2 cellular contexts compared by ENCODE assay signal in the genomic region with DNA sequence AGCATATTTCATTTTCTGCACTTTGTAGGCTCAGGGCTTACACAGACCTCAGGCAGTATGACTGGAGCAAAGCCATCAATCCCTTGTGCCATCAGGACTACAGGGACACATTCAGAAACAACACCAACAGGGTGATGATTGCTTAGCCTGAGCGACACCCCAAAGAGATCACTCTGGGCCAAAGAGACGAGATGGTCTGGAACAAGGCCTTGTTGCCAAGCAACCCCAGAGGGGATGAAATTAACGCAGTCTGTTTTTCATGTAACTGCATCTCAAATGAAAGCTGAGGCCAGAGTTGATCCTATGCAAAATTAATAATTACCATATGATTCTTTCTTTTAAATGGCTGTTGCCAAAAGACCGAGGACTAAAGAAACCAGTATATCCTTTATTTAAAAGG.
TF ChIP-seq lines count a peak whose summit lies in the region.

No MANE protein-coding gene starts in this region.

TF ChIP-seq in GM23338, 12 proteins besides CTCF, POLR2A, EP300 and RAD21 (continued from another document):
- TF ChIP-seq, protein P1, sequence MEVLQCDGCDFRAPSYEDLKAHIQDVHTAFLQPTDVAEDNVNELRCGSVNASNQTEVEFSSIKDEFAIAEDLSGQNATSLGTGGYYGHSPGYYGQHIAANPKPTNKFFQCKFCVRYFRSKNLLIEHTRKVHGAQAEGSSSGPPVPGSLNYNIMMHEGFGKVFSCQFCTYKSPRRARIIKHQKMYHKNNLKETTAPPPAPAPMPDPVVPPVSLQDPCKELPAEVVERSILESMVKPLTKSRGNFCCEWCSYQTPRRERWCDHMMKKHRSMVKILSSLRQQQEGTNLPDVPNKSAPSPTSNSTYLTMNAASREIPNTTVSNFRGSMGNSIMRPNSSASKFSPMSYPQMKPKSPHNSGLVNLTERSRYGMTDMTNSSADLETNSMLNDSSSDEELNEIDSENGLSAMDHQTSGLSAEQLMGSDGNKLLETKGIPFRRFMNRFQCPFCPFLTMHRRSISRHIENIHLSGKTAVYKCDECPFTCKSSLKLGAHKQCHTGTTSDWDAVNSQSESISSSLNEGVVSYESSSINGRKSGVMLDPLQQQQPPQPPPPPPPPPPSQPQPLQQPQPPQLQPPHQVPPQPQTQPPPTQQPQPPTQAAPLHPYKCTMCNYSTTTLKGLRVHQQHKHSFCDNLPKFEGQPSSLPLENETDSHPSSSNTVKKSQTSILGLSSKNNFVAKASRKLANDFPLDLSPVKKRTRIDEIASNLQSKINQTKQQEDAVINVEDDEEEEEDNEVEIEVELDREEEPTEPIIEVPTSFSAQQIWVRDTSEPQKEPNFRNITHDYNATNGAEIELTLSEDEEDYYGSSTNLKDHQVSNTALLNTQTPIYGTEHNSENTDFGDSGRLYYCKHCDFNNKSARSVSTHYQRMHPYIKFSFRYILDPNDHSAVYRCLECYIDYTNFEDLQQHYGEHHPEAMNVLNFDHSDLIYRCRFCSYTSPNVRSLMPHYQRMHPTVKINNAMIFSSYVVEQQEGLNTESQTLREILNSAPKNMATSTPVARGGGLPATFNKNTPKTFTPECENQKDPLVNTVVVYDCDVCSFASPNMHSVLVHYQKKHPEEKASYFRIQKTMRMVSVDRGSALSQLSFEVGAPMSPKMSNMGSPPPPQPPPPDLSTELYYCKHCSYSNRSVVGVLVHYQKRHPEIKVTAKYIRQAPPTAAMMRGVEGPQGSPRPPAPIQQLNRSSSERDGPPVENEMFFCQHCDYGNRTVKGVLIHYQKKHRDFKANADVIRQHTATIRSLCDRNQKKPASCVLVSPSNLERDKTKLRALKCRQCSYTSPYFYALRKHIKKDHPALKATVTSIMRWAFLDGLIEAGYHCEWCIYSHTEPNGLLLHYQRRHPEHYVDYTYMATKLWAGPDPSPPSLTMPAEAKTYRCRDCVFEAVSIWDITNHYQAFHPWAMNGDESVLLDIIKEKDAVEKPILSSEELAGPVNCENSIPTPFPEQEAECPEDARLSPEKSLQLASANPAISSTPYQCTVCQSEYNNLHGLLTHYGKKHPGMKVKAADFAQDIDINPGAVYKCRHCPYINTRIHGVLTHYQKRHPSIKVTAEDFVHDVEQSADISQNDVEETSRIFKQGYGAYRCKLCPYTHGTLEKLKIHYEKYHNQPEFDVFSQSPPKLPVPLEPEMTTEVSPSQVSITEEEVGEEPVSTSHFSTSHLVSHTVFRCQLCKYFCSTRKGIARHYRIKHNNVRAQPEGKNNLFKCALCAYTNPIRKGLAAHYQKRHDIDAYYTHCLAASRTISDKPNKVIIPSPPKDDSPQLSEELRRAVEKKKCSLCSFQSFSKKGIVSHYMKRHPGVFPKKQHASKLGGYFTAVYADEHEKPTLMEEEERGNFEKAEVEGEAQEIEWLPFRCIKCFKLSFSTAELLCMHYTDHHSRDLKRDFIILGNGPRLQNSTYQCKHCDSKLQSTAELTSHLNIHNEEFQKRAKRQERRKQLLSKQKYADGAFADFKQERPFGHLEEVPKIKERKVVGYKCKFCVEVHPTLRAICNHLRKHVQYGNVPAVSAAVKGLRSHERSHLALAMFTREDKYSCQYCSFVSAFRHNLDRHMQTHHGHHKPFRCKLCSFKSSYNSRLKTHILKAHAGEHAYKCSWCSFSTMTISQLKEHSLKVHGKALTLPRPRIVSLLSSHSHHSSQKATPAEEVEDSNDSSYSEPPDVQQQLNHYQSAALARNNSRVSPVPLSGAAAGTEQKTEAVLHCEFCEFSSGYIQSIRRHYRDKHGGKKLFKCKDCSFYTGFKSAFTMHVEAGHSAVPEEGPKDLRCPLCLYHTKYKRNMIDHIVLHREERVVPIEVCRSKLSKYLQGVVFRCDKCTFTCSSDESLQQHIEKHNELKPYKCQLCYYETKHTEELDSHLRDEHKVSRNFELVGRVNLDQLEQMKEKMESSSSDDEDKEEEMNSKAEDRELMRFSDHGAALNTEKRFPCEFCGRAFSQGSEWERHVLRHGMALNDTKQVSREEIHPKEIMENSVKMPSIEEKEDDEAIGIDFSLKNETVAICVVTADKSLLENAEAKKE (CRISPR knock-in tag; IDR thresholded peaks at IDR 0.05) = no peak
- TF ChIP-seq ZNF114 (CRISPR knock-in tag; IDR thresholded peaks at IDR 0.05) (no peak), NANOG (IDR thresholded peaks at IDR 0.05; ENCODE audit: borderline replicate concordance) (no peak), EZH2phosphoT487 (IDR thresholded peaks at IDR 0.05; ENCODE audit: unreplicated experiment) (no peak), CREB1 (CRISPR knock-in tag; IDR thresholded peaks at IDR 0.05; ENCODE audit: low read depth) (no peak), JUNB (IDR thresholded peaks at IDR 0.05; ENCODE audit: unreplicated experiment) (no peak)
- TF ChIP-seq, protein P2, sequence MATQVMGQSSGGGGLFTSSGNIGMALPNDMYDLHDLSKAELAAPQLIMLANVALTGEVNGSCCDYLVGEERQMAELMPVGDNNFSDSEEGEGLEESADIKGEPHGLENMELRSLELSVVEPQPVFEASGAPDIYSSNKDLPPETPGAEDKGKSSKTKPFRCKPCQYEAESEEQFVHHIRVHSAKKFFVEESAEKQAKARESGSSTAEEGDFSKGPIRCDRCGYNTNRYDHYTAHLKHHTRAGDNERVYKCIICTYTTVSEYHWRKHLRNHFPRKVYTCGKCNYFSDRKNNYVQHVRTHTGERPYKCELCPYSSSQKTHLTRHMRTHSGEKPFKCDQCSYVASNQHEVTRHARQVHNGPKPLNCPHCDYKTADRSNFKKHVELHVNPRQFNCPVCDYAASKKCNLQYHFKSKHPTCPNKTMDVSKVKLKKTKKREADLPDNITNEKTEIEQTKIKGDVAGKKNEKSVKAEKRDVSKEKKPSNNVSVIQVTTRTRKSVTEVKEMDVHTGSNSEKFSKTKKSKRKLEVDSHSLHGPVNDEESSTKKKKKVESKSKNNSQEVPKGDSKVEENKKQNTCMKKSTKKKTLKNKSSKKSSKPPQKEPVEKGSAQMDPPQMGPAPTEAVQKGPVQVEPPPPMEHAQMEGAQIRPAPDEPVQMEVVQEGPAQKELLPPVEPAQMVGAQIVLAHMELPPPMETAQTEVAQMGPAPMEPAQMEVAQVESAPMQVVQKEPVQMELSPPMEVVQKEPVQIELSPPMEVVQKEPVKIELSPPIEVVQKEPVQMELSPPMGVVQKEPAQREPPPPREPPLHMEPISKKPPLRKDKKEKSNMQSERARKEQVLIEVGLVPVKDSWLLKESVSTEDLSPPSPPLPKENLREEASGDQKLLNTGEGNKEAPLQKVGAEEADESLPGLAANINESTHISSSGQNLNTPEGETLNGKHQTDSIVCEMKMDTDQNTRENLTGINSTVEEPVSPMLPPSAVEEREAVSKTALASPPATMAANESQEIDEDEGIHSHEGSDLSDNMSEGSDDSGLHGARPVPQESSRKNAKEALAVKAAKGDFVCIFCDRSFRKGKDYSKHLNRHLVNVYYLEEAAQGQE (IDR thresholded peaks at IDR 0.05; ENCODE audit: unreplicated experiment) = no peak
- TF ChIP-seq, protein P3, sequence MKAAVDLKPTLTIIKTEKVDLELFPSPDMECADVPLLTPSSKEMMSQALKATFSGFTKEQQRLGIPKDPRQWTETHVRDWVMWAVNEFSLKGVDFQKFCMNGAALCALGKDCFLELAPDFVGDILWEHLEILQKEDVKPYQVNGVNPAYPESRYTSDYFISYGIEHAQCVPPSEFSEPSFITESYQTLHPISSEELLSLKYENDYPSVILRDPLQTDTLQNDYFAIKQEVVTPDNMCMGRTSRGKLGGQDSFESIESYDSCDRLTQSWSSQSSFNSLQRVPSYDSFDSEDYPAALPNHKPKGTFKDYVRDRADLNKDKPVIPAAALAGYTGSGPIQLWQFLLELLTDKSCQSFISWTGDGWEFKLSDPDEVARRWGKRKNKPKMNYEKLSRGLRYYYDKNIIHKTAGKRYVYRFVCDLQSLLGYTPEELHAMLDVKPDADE (IDR thresholded peaks at IDR 0.05) = no peak

TF ChIP-seq in WTC11, 78 proteins besides CTCF, POLR2A, EP300 and RAD21 (continued from another document):
- TF ChIP-seq, protein P4, sequence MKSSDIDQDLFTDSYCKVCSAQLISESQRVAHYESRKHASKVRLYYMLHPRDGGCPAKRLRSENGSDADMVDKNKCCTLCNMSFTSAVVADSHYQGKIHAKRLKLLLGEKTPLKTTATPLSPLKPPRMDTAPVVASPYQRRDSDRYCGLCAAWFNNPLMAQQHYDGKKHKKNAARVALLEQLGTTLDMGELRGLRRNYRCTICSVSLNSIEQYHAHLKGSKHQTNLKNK (CRISPR knock-in tag; IDR thresholded peaks at IDR 0.05) = no peak
- no peak for TF ChIP-seq FOXK1 (CRISPR knock-in tag; IDR thresholded peaks at IDR 0.05)
- TF ChIP-seq, protein P5, sequence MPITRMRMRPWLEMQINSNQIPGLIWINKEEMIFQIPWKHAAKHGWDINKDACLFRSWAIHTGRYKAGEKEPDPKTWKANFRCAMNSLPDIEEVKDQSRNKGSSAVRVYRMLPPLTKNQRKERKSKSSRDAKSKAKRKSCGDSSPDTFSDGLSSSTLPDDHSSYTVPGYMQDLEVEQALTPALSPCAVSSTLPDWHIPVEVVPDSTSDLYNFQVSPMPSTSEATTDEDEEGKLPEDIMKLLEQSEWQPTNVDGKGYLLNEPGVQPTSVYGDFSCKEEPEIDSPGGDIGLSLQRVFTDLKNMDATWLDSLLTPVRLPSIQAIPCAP (CRISPR knock-in tag; IDR thresholded peaks at IDR 0.05) = no peak
- TF ChIP-seq, protein P6, sequence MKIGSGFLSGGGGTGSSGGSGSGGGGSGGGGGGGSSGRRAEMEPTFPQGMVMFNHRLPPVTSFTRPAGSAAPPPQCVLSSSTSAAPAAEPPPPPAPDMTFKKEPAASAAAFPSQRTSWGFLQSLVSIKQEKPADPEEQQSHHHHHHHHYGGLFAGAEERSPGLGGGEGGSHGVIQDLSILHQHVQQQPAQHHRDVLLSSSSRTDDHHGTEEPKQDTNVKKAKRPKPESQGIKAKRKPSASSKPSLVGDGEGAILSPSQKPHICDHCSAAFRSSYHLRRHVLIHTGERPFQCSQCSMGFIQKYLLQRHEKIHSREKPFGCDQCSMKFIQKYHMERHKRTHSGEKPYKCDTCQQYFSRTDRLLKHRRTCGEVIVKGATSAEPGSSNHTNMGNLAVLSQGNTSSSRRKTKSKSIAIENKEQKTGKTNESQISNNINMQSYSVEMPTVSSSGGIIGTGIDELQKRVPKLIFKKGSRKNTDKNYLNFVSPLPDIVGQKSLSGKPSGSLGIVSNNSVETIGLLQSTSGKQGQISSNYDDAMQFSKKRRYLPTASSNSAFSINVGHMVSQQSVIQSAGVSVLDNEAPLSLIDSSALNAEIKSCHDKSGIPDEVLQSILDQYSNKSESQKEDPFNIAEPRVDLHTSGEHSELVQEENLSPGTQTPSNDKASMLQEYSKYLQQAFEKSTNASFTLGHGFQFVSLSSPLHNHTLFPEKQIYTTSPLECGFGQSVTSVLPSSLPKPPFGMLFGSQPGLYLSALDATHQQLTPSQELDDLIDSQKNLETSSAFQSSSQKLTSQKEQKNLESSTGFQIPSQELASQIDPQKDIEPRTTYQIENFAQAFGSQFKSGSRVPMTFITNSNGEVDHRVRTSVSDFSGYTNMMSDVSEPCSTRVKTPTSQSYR (CRISPR knock-in tag; IDR thresholded peaks at IDR 0.05) = no peak
- no peak for TF ChIP-seq ATF1 (CRISPR knock-in tag; IDR thresholded peaks at IDR 0.05)
- TF ChIP-seq, protein P7, sequence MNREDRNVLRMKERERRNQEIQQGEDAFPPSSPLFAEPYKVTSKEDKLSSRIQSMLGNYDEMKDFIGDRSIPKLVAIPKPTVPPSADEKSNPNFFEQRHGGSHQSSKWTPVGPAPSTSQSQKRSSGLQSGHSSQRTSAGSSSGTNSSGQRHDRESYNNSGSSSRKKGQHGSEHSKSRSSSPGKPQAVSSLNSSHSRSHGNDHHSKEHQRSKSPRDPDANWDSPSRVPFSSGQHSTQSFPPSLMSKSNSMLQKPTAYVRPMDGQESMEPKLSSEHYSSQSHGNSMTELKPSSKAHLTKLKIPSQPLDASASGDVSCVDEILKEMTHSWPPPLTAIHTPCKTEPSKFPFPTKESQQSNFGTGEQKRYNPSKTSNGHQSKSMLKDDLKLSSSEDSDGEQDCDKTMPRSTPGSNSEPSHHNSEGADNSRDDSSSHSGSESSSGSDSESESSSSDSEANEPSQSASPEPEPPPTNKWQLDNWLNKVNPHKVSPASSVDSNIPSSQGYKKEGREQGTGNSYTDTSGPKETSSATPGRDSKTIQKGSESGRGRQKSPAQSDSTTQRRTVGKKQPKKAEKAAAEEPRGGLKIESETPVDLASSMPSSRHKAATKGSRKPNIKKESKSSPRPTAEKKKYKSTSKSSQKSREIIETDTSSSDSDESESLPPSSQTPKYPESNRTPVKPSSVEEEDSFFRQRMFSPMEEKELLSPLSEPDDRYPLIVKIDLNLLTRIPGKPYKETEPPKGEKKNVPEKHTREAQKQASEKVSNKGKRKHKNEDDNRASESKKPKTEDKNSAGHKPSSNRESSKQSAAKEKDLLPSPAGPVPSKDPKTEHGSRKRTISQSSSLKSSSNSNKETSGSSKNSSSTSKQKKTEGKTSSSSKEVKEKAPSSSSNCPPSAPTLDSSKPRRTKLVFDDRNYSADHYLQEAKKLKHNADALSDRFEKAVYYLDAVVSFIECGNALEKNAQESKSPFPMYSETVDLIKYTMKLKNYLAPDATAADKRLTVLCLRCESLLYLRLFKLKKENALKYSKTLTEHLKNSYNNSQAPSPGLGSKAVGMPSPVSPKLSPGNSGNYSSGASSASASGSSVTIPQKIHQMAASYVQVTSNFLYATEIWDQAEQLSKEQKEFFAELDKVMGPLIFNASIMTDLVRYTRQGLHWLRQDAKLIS (CRISPR knock-in tag; IDR thresholded peaks at IDR 0.05; ENCODE audit: borderline replicate concordance) = no peak
- no peak for TF ChIP-seq ZBTB21 (CRISPR knock-in tag; IDR thresholded peaks at IDR 0.05; ENCODE audit: borderline replicate concordance)
- TF ChIP-seq NR2C2 (CRISPR knock-in tag; IDR thresholded peaks at IDR 0.05) = no peak
- TF ChIP-seq ESRRA (CRISPR knock-in tag; IDR thresholded peaks at IDR 0.05; ENCODE audit: borderline replicate concordance) = no peak
- no peak for TF ChIP-seq CREB1 (CRISPR knock-in tag; IDR thresholded peaks at IDR 0.05)
- TF ChIP-seq, protein P8, sequence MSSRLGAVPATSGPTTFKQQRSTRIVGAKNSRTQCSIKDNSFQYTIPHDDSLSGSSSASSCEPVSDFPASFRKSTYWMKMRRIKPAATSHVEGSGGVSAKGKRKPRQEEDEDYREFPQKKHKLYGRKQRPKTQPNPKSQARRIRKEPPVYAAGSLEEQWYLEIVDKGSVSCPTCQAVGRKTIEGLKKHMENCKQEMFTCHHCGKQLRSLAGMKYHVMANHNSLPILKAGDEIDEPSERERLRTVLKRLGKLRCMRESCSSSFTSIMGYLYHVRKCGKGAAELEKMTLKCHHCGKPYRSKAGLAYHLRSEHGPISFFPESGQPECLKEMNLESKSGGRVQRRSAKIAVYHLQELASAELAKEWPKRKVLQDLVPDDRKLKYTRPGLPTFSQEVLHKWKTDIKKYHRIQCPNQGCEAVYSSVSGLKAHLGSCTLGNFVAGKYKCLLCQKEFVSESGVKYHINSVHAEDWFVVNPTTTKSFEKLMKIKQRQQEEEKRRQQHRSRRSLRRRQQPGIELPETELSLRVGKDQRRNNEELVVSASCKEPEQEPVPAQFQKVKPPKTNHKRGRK (CRISPR knock-in tag; IDR thresholded peaks at IDR 0.05; ENCODE audit: borderline replicate concordance) = no peak
- TF ChIP-seq, protein P9, sequence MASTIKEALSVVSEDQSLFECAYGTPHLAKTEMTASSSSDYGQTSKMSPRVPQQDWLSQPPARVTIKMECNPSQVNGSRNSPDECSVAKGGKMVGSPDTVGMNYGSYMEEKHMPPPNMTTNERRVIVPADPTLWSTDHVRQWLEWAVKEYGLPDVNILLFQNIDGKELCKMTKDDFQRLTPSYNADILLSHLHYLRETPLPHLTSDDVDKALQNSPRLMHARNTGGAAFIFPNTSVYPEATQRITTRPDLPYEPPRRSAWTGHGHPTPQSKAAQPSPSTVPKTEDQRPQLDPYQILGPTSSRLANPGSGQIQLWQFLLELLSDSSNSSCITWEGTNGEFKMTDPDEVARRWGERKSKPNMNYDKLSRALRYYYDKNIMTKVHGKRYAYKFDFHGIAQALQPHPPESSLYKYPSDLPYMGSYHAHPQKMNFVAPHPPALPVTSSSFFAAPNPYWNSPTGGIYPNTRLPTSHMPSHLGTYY (CRISPR knock-in tag; IDR thresholded peaks at IDR 0.05) = no peak
- TF ChIP-seq ETV6 (CRISPR knock-in tag; IDR thresholded peaks at IDR 0.05) = no peak
- no peak for TF ChIP-seq ZNF317 (CRISPR knock-in tag; IDR thresholded peaks at IDR 0.05; ENCODE audit: borderline replicate concordance, low read depth)
- TF ChIP-seq NR3C1 (CRISPR knock-in tag; conservative IDR thresholded peaks at IDR 0.05; ENCODE audit: low read depth) = no peak
